ENCODE assay signal across 9 cellular contexts in genomic region chr13:30464496-30465351, GRCh38. TPM values are rescaled to one million over a fixed set of nuclear protein-coding genes. Genes with fewer than 3 reads are reported as not detected.
A peak's percentile ranks its signal among the peaks of the same experiment; 100 is the strongest.
DNase-seq lines count a peak whose midpoint lies in the region; ATAC-seq and TF ChIP-seq lines count a peak whose summit lies in the region.
"Had no signal": no experiment of that assay in that cellular context is flagged by ENCODE, and none has a peak within 500 bp of the region (broad histone marks: within the 10 kb centered on the region; RNA-seq: fewer than 3 reads in every experiment).

No MANE protein-coding gene starts in this region.

- H3K27me3 Mint-ChIP-seq in CD14-positive monocyte (ENCODE audit: low read depth in 3 of 3) (peaks cover 0 to 2% (median 2%) of the 10 kb centered on the region in 3 donors), natural killer cell (ENCODE audit: low read depth in 2 of 2) (no peaks in the 10 kb centered on the region)

- no TSS peak for BruUV-seq in OCI-LY7 (replicated peaks; lab: Mats Ljungman, UMichigan)

- peaks cover 42% of the 10 kb centered on the region for H3K36me3 ChIP-seq in OCI-LY7 (ENCODE audit: insufficient read depth, low read length)

- no peak for TF ChIP-seq CTCF in CD14-positive monocyte (IDR thresholded peaks at IDR 0.05)
- TF ChIP-seq CTCF in OCI-LY7 (conservative IDR thresholded peaks at IDR 0.05; ENCODE audit: low read length), result no peak
- TF ChIP-seq CTCF in fibroblast of mammary gland (conservative IDR thresholded peaks at IDR 0.05; ENCODE audit: control insufficient read depth, insufficient read depth, low read depth, low read length), result no peak
- no peak for TF ChIP-seq CTCF in natural killer cell (IDR thresholded peaks at IDR 0.05)

- peak overlapping the region; percentile 85 for H3K4me2 ChIP-seq in OCI-LY7 (ENCODE audit: low read length)

- no peaks in the 10 kb centered on the region for H3K9me3 ChIP-seq in OCI-LY7 (ENCODE audit: low read length)

- H3K79me2 ChIP-seq in OCI-LY7 (ENCODE audit: insufficient read depth, low read depth, low read length), result peaks cover 56% of the 10 kb centered on the region

- H2AFZ ChIP-seq in OCI-LY7 (ENCODE audit: low read length), result no peak overlapping the region

- ATAC-seq in GM19351 (IDR thresholded peaks at IDR 0.05; ENCODE audit: unreplicated experiment), result peak; percentile 26
- ATAC-seq in HG03521 (IDR thresholded peaks at IDR 0.05; ENCODE audit: unreplicated experiment), result peak; percentile 30
- ATAC-seq in natural killer cell, result peak; percentile 57 to 80 (median 65)

- peaks cover 48% of the 10 kb centered on the region for H3K4me1 ChIP-seq in OCI-LY7 (ENCODE audit: insufficient read depth, low read length, poor library complexity, severe bottlenecking)

- H3K4me1 Mint-ChIP-seq in CD14-positive monocyte (peaks cover 33% of the 10 kb centered on the region), natural killer cell (peaks cover 36 to 44% of the 10 kb centered on the region in 2 donors)

- peak overlapping the region; percentile 94 to 99 (median 96) for H3K27ac Mint-ChIP-seq in CD14-positive monocyte
- H3K27ac Mint-ChIP-seq in natural killer cell, result peak overlapping the region; percentile 95 to 98

- H3K9me2 ChIP-seq in OCI-LY7 (ENCODE audit: insufficient read depth, low read length), result no peaks in the 10 kb centered on the region

- POLR2A ChIA-PET in OCI-LY7 (lab: Charles Lee), result interaction anchor here (0.7 to 2.1 kb wide), 3 partner anchors 16 to 40 kb away, joined by 3 to 6 read pairs (median 4); no protein-coding TSS in a partner anchor

- H4K20me1 ChIP-seq in OCI-LY7 (ENCODE audit: insufficient read depth, low read length), result peaks cover 18% of the 10 kb centered on the region

- H3K27ac ChIP-seq in OCI-LY7 (ENCODE audit: low read depth, low read length, poor library complexity, severe bottlenecking), result peak overlapping the region; percentile 87

- H3K9me3 Mint-ChIP-seq in CD14-positive monocyte (no peaks in the 10 kb centered on the region), natural killer cell (no peaks in the 10 kb centered on the region)

- H3K4me3 Mint-ChIP-seq in CD14-positive monocyte (peak overlapping the region; percentile 89 to 94), natural killer cell (peak overlapping the region; percentile 92)

- DNase-seq in CD14-positive monocyte (ENCODE audit: low spot score) (peak; percentile 55), OCI-LY7 (ENCODE audit: low spot score) (peak; percentile 74), fibroblast of mammary gland (ENCODE audit: low read depth) (peak; percentile 68), natural killer cell (peak; percentile 80)
- DNase-seq in activated T-helper 1 cell treated with anti-CD3 and anti-CD28 coated beads, Interleukin-2, amount 50 U/mL, for 16 hours (ENCODE audit: low read depth in 1 of 2, low spot score in 1 of 2), result peak; percentile 44 to 72
- DNase-seq in stimulated activated naive CD4-positive, alpha-beta T cell treated with Interleukin-2 at 50 U/mL for 16 hours (lab: John Stamatoyannopoulos, UW), result peak; percentile 79

- intact Hi-C loops in CD14-positive monocyte (cut with micrococcal nuclease), result loop anchor here (2.0 to 10.0 kb wide), 9 partner anchors 42 to 617 kb away; partner anchors contain the start of genes USPL1 (in 2 of the 2), KATNAL1 (in 1 of the 2) and UBE2L5 (in 1 of the 2)
- intact Hi-C loops in OCI-LY7 (cut with micrococcal nuclease; ENCODE audit: unreplicated experiment), result loop anchor here (1.0 to 10.0 kb wide), 6 partner anchors 42 to 340 kb away; partner anchors contain the start of genes KATNAL1 and UBE2L5
- intact Hi-C loops in natural killer cell (cut with micrococcal nuclease), result loop anchor here (1.0 to 10.0 kb wide), 7 partner anchors 42 to 317 kb away; partner anchors contain the start of genes KATNAL1, UBE2L5 and USPL1

- H3K4me3 ChIP-seq in OCI-LY7 (ENCODE audit: low read depth, low read length, poor library complexity, severe bottlenecking) (peak overlapping the region; percentile 92), fibroblast of mammary gland (ENCODE audit: control insufficient read depth, low read depth, low read length) (peak overlapping the region; percentile 75)

- CTCF ChIA-PET in OCI-LY7 (lab: Charles Lee; ENCODE audit: unreplicated experiment), result no interaction called here

- peaks cover 11 to 20% of the 10 kb centered on the region in 2 donors for H3K36me3 Mint-ChIP-seq in CD14-positive monocyte
- H3K36me3 Mint-ChIP-seq in natural killer cell, result peaks cover 12% of the 10 kb centered on the region

RNA-seq across cellular contexts. Expression of gene HMGB1, which starts 1.0 kb away (rescaled TPM):
- polyA plus RNA-seq in CD14-positive monocyte, result 100 to 1,000 TPM; 430 to 489 TPM
- 1,288 and 1,675 TPM in 2 replicates for total RNA-seq in OCI-LY7 (2014; rRNA removed; shearing (Covaris generic))
- total RNA-seq in OCI-LY7 (2022) (1,114 and 1,344 TPM in 2 replicates), natural killer cell (100 to 1,000 TPM; 397 to 449 (median 409) TPM)

RNA-seq across cellular contexts. Expression of gene UBE2L5, which starts 42.4 kb away (rescaled TPM):
- polyA plus RNA-seq in CD14-positive monocyte, result not detected
- 0.15 and 0.22 TPM in 2 replicates for total RNA-seq in OCI-LY7 (2014; rRNA removed; shearing (Covaris generic))
- 1.00 and 1.8 TPM in 2 replicates for total RNA-seq in OCI-LY7 (2022)
- total RNA-seq in natural killer cell, result not detected
- total RNA-seq: activated CD8-positive, alpha-beta memory T cell treated with anti-CD3 and anti-CD28 coated beads for 36 hours had no signal

Comparison
In these comparisons a context has a peak if more than half of its experiments do, and no peak if none do; other contexts are left out.
1. Peak in every context shown above with its lines: DNase-seq, ATAC-seq, H3K4me3 ChIP-seq and H3K27ac ChIP-seq.